23 cellular contexts compared by ENCODE assay signal in the genomic region with DNA sequence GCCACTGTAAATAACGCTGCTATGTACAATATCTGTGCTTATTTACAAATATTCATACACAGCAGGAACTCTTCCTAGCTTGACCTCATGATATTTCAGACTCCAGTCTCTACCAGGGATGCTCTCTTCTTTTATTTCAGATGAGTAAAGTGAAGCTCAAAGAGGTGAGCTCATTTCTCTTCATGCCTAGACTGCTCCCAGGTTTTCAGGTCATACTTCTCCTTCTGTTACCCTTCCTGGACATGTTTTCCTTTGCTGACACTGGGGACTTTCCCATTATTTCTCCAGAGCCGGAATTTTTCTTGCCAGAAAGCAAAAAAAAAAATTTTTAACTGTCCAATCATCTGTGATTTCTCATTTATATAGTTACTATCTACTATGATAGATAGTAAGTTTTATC.
"Had no signal": no experiment of that assay in that cellular context is flagged by ENCODE, and none has a peak within 500 bp of the region (broad histone marks: within the 10 kb centered on the region; RNA-seq: fewer than 3 reads in every experiment).

No MANE protein-coding gene starts in this region.

- H3K27me3 ChIP-seq: gastroesophageal sphincter, hepatocyte, transverse colon had no signal

- H3K4me3 ChIP-seq: coronary artery, gastroesophageal sphincter, hepatocyte, left ventricle myocardium inferior, transverse colon had no signal

- H3K36me3 Mint-ChIP-seq: memory B cell had no signal

- H3K36me3 ChIP-seq: gastroesophageal sphincter, transverse colon had no signal

- H3K4me3 Mint-ChIP-seq: activated CD4-positive, alpha-beta memory T cell treated with anti-CD3 and anti-CD28 coated beads, Interleukin-2, amount 10 ng/mL, durations not matched to agents 7 days and 5 days; activated CD4-positive, alpha-beta T cell treated with anti-CD3 and anti-CD28 coated beads for 36 hours; activated T-cell treated with anti-CD3 and anti-CD28 coated beads, Interleukin-2, amount 50 U/mL, for 4 hours; memory B cell; nephron; T-helper 17 cell had no signal

- H3K27ac Mint-ChIP-seq: activated CD4-positive, alpha-beta memory T cell treated with anti-CD3 and anti-CD28 coated beads, Interleukin-2, amount 10 ng/mL, durations not matched to agents 7 days and 5 days; activated CD4-positive, alpha-beta T cell treated with anti-CD3 and anti-CD28 coated beads for 36 hours; activated naive CD4-positive, alpha-beta T cell treated with anti-CD3 and anti-CD28 coated beads, Interleukin-2, amount 50 U/mL, for 72 hours; memory B cell; nephron; T-helper 17 cell had no signal

- FAIRE-seq: small intestine had no signal

- H3K27ac ChIP-seq: coronary artery, gastroesophageal sphincter, hepatocyte, left ventricle myocardium inferior, transverse colon had no signal

- H3K9me3 Mint-ChIP-seq: activated CD4-positive, alpha-beta memory T cell treated with anti-CD3 and anti-CD28 coated beads, Interleukin-2, amount 10 ng/mL, durations not matched to agents 7 days and 5 days; activated T-cell treated with anti-CD3 and anti-CD28 coated beads, Interleukin-2, amount 50 U/mL, for 4 hours; memory B cell had no signal

- ATAC-seq: activated CD4-positive, alpha-beta T cell treated with anti-CD3 and anti-CD28 coated beads for 36 hours; activated naive CD4-positive, alpha-beta T cell treated with anti-CD3 and anti-CD28 coated beads, Interleukin-2, amount 50 U/mL, for 72 hours; activated T-cell treated with anti-CD3 and anti-CD28 coated beads, Interleukin-2, amount 50 U/mL, for 4 hours; gastroesophageal sphincter; right cardiac atrium; T-helper 17 cell had no signal

- H3K4me1 Mint-ChIP-seq: activated CD4-positive, alpha-beta memory T cell treated with anti-CD3 and anti-CD28 coated beads, Interleukin-2, amount 10 ng/mL, durations not matched to agents 7 days and 5 days; activated CD4-positive, alpha-beta T cell treated with anti-CD3 and anti-CD28 coated beads for 36 hours; memory B cell; T-helper 17 cell had no signal

- DNase-seq: activated CD4-positive, alpha-beta memory T cell treated with anti-CD3 and anti-CD28 coated beads, Interleukin-2, amount 10 ng/mL, durations not matched to agents 7 days and 5 days; activated CD4-positive, alpha-beta T cell treated with anti-CD3 and anti-CD28 coated beads for 36 hours; activated gamma-delta T cell; activated T-cell treated with anti-CD3 and anti-CD28 coated beads, Interleukin-2, amount 50 U/mL, for 4 hours; amniotic stem cell; central memory CD4-positive, alpha-beta T cell; effector CD4-positive, alpha-beta T cell; islet precursor cell; left ventricle myocardium inferior; nucleus accumbens; right cardiac atrium; small intestine; stimulated activated CD4-positive, alpha-beta T cell treated with anti-CD3 and anti-CD28 coated beads, Interleukin-4, amount 100 ng/mL, for 4 hours; stimulated activated CD8-positive, alpha-beta memory T cell treated with anti-CD3 and anti-CD28 coated beads, Interleukin-4, amount 100 ng/mL, for 48 hours; stimulated activated naive CD4-positive, alpha-beta T cell treated with Interleukin-2 at 50 U/mL for 16 hours; T-helper 17 cell; transverse colon had no signal

- H3K9me3 ChIP-seq: gastroesophageal sphincter, left ventricle myocardium inferior, transverse colon had no signal
